In the genomic region with DNA sequence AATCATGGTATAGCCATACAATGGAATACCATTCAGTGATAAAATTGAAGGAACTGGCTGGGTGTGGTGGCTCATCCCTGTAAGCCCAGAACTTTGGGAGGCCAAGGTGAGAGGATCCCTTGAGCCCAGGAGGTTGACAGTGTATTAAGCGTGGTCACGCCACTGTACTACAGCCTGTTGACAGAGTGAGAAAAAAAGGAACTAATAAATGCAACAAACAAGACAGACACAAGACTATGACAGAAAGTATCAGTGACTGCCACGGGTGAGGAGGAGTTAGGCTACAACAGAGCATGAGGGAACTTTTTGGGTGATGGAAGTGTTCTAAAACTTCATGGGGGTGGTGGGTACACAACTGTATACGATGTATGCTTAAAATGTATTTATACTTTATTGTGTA, we compare ENCODE assay signal across 9 cellular contexts.
DNase-seq lines count a peak whose midpoint lies in the region; ATAC-seq, FAIRE-seq and TF ChIP-seq lines count a peak whose summit lies in the region.
"Had no signal": no experiment of that assay in that cellular context is flagged by ENCODE, and none has a peak within 500 bp of the region (broad histone marks: within the 10 kb centered on the region; RNA-seq: fewer than 3 reads in every experiment).

No MANE protein-coding gene starts in this region.

- peaks cover 8% of the 10 kb centered on the region; the same call in 1 of the 2 replicates for H3K36me3 ChIP-seq in DND-41 (ENCODE audit: insufficient read depth, low read length)

- peaks cover 22% of the 10 kb centered on the region for H3K36me3 Mint-ChIP-seq in activated naive CD8-positive, alpha-beta T cell treated with anti-CD3 and anti-CD28 coated beads, Interleukin-2, amount 50 U/mL, for 24 hours (ENCODE audit: low read depth)
- peaks cover 4% of the 10 kb centered on the region for H3K36me3 Mint-ChIP-seq in nephron (ENCODE audit: low read depth)

- H3K27me3 ChIP-seq in DND-41 (ENCODE audit: insufficient read depth, low read length, poor library complexity) = no peaks in the 10 kb centered on the region

- TF ChIP-seq CTCF in DND-41 (IDR thresholded peaks at IDR 0.05; ENCODE audit: borderline replicate concordance, extremely low read depth, low read length, poor library complexity, severe bottlenecking) (no peak), nephron (IDR thresholded peaks at IDR 0.05; ENCODE audit: unreplicated experiment in 3 of 3) (no peak)

- FAIRE-seq in H54 (lab: Jason Lieb, UNC) = no peak

- H3K9me3 ChIP-seq in DND-41 (ENCODE audit: insufficient read depth, low read length, severe bottlenecking) = no peaks in the 10 kb centered on the region

- no peak overlapping the region for H3K9ac ChIP-seq in DND-41 (ENCODE audit: low read depth, low read length)

- DNase-seq in DND-41 = no peak
- no peak for DNase-seq in activated naive CD8-positive, alpha-beta T cell treated with anti-CD3 and anti-CD28 coated beads, Interleukin-2, amount 50 U/mL, for 24 hours
- DNase-seq in stimulated activated CD4-positive, alpha-beta T cell treated with anti-CD3 and anti-CD28 coated beads, Interleukin-2, amount 100 ng/mL, for 48 hours = no peak
- no peak for DNase-seq in amniotic stem cell (lab: John Stamatoyannopoulos, UW)
- DNase-seq in H54 (ENCODE audit: insufficient read length, low spot score) = no peak
- DNase-seq: SHP77 had no signal

- ATAC-seq in DND-41 (ENCODE audit: insufficient read depth, low read depth) = no peak
- ATAC-seq in HG03354 (IDR thresholded peaks at IDR 0.05; ENCODE audit: poor library complexity, severe bottlenecking, unreplicated experiment) = peak; percentile 19
- no peak for ATAC-seq in activated naive CD8-positive, alpha-beta T cell treated with anti-CD3 and anti-CD28 coated beads, Interleukin-2, amount 50 U/mL, for 24 hours
- no peak for ATAC-seq in HG02870 (IDR thresholded peaks at IDR 0.05; ENCODE audit: unreplicated experiment)

- H3K27ac Mint-ChIP-seq in activated naive CD8-positive, alpha-beta T cell treated with anti-CD3 and anti-CD28 coated beads, Interleukin-2, amount 50 U/mL, for 24 hours = no peak overlapping the region
- H3K27ac Mint-ChIP-seq in nephron = peak overlapping the region; percentile 20 to 45 (median 21)

- H3K4me3 Mint-ChIP-seq in activated naive CD8-positive, alpha-beta T cell treated with anti-CD3 and anti-CD28 coated beads, Interleukin-2, amount 50 U/mL, for 24 hours = peak overlapping the region; percentile 96
- peak overlapping the region; percentile 72 to 100 (median 80) for H3K4me3 Mint-ChIP-seq in nephron

- peak overlapping the region; percentile 96 for H3K4me2 ChIP-seq in DND-41 (ENCODE audit: insufficient read depth, low read length)

- H2AFZ ChIP-seq in DND-41 (ENCODE audit: low read depth, low read length) = no peak overlapping the region

- no peak for TF ChIP-seq POLR2A in H54 (IDR thresholded peaks at IDR 0.05; ENCODE audit: low read depth, low read length)

- no peaks in the 10 kb centered on the region for H3K9me3 Mint-ChIP-seq in activated naive CD8-positive, alpha-beta T cell treated with anti-CD3 and anti-CD28 coated beads, Interleukin-2, amount 50 U/mL, for 24 hours
- no peaks in the 10 kb centered on the region for H3K9me3 Mint-ChIP-seq in nephron

- peaks cover 31% of the 10 kb centered on the region for H4K20me1 ChIP-seq in DND-41 (ENCODE audit: insufficient read depth, low read length)

- H3K4me1 ChIP-seq in DND-41 (ENCODE audit: insufficient read depth, low read length) = peaks cover 34% of the 10 kb centered on the region

- H3K4me1 Mint-ChIP-seq in activated naive CD8-positive, alpha-beta T cell treated with anti-CD3 and anti-CD28 coated beads, Interleukin-2, amount 50 U/mL, for 24 hours = peaks cover 52% of the 10 kb centered on the region
- H3K4me1 Mint-ChIP-seq in nephron = peaks cover 27% of the 10 kb centered on the region

- peaks cover 77% of the 10 kb centered on the region for H3K79me2 ChIP-seq in DND-41 (ENCODE audit: insufficient read depth, low read length)

- peak overlapping the region in 1 of 2 experiments; percentile 25; a peak in 1 of 4 replicates for H3K4me3 ChIP-seq in DND-41 (ENCODE audit: low read depth in 1 of 2, low read length in 2 of 2)

- no peaks in the 10 kb centered on the region for H3K27me3 Mint-ChIP-seq in activated naive CD8-positive, alpha-beta T cell treated with anti-CD3 and anti-CD28 coated beads, Interleukin-2, amount 50 U/mL, for 24 hours
- no peaks in the 10 kb centered on the region for H3K27me3 Mint-ChIP-seq in nephron (ENCODE audit: low read depth)

- H3K27ac ChIP-seq in DND-41 (ENCODE audit: low read length) = no peak overlapping the region
